In the genomic region with DNA sequence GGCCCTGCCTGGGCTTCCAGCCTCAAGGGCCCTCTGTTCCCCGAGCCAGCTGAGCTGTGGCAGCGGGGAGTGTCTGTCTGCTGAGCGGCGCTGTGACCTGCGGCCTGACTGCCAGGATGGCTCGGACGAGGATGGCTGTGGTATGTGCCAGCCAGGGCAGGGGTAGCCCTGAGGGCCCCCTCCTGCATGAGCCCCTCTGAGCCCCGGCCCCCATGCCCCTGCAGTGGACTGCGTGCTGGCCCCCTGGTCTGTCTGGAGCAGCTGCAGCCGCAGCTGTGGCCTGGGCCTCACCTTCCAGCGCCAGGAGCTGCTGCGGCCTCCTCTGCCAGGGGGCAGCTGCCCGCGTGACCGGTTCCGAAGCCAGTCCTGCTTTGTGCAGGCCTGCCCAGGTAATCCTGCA, we compare ENCODE assay signal across 28 cellular contexts.
"Had no signal": no experiment of that assay in that cellular context is flagged by ENCODE, and none has a peak within 500 bp of the region (broad histone marks: within the 10 kb centered on the region; RNA-seq: fewer than 3 reads in every experiment).

No MANE protein-coding gene starts in this region.

- H3K27ac Mint-ChIP-seq: dendritic cell treated with granulocyte-macrophage colony-stimulating factor and Interleukin-4, amounts not matched to agents 40 ng/mL and 50 ng/mL, for 4 days; effector memory CD8-positive, alpha-beta T cell; endodermal cell had no signal

- H3K36me3 ChIP-seq: colonic mucosa, esophagus muscularis mucosa, esophagus squamous epithelium, gastrocnemius medialis, gastroesophageal sphincter, heart left ventricle, heart right ventricle had no signal

- H3K4me1 Mint-ChIP-seq: endodermal cell had no signal

- H3K4me3 Mint-ChIP-seq: dendritic cell treated with granulocyte-macrophage colony-stimulating factor and Interleukin-4, amounts not matched to agents 40 ng/mL and 50 ng/mL, for 4 days; effector memory CD8-positive, alpha-beta T cell; endodermal cell had no signal

- H3K27me3 ChIP-seq: colonic mucosa, dorsolateral prefrontal cortex, foreskin keratinocyte, gastrocnemius medialis had no signal

- FAIRE-seq: colon, endometrium, endothelial cell of umbilical vein, frontal cortex had no signal

- ATAC-seq: effector memory CD8-positive, alpha-beta T cell; esophagus mucosa; foreskin keratinocyte; gastrocnemius medialis; gastroesophageal sphincter; heart left ventricle; heart right ventricle had no signal

- H3K9me3 Mint-ChIP-seq: dendritic cell treated with granulocyte-macrophage colony-stimulating factor and Interleukin-4, amounts not matched to agents 40 ng/mL and 50 ng/mL, for 4 days; effector memory CD8-positive, alpha-beta T cell; endodermal cell had no signal

- H3K9me3 ChIP-seq: colonic mucosa, esophagus muscularis mucosa, esophagus squamous epithelium, gastrocnemius medialis, gastroesophageal sphincter, heart left ventricle, heart right ventricle had no signal

- H3K4me3 ChIP-seq: colonic mucosa, coronary artery, dorsolateral prefrontal cortex, esophagus muscularis mucosa, esophagus squamous epithelium, gastrocnemius medialis, gastroesophageal sphincter, heart left ventricle, heart right ventricle had no signal

- DNase-seq: colonic mucosa; cortex of kidney; dermis blood vessel endothelial cell; dorsolateral prefrontal cortex; effector CD4-positive, alpha-beta T cell; effector CD8-positive, alpha-beta T cell; effector memory CD4-positive, alpha-beta T cell; effector memory CD8-positive, alpha-beta T cell; endodermal cell; erythroblast; esophagus squamous epithelium; foreskin fibroblast; foreskin keratinocyte; foreskin melanocyte; gastrocnemius medialis; head of caudate nucleus; heart left ventricle; heart right ventricle had no signal

- H3K27ac ChIP-seq: colonic mucosa, coronary artery, dorsolateral prefrontal cortex, epithelial cell of prostate, esophagus muscularis mucosa, esophagus squamous epithelium, foreskin keratinocyte, gastrocnemius medialis, gastroesophageal sphincter, heart left ventricle, heart right ventricle had no signal

- H3K4me1 ChIP-seq: colonic mucosa, esophagus muscularis mucosa, esophagus squamous epithelium, foreskin keratinocyte, gastrocnemius medialis, gastroesophageal sphincter, heart left ventricle, heart right ventricle had no signal
